Comparison of ENCODE assay signal across 9 cellular contexts in genomic region chr15:75659928-75660645, GRCh38. TPM values are rescaled to one million over a fixed set of nuclear protein-coding genes. Genes with fewer than 3 reads are reported as not detected.
DNase-seq lines count a peak whose midpoint lies in the region; ATAC-seq and TF ChIP-seq lines count a peak whose summit lies in the region.
"Had no signal": no experiment of that assay in that cellular context is flagged by ENCODE, and none has a peak within 500 bp of the region (broad histone marks: within the 10 kb centered on the region; RNA-seq: fewer than 3 reads in every experiment).

No MANE protein-coding gene starts in this region.

- DNase-seq in BE2C (peak; percentile 78), NCI-H69 (lab: John Stamatoyannopoulos, UW) (peak; percentile 51), esophagus muscularis mucosa (ENCODE audit: extremely low spot score) (no peak), NCI-H146 treated with DMSO at 0.1 percent for 48 hours (lab: John Stamatoyannopoulos, UW; ENCODE audit: unreplicated experiment) (no peak), inferior parietal cortex (ENCODE audit: extremely low spot score) (no peak)
- DNase-seq in activated CD8-positive, alpha-beta memory T cell treated with anti-CD3 and anti-CD28 coated beads for 24 hours = no peak
- DNase-seq: CD4-positive, alpha-beta memory T cell had no signal

- no peak overlapping the region for H3K9ac ChIP-seq in rectal smooth muscle tissue (ENCODE audit: low read length)

- ATAC-seq in GM18870 (IDR thresholded peaks at IDR 0.05; ENCODE audit: unreplicated experiment) = no peak

- H3K4me3 ChIP-seq in BE2C (ENCODE audit: low read depth, low read length) (no peak overlapping the region), esophagus muscularis mucosa (no peak overlapping the region), rectal smooth muscle tissue (ENCODE audit: low read length) (no peak overlapping the region)

- intact Hi-C loops in esophagus muscularis mucosa (cut with DNase I) = no loop called here

- no peak for TF ChIP-seq CTCF in BE2C (IDR thresholded peaks at IDR 0.05; ENCODE audit: low read depth, low read length)
- no peak for TF ChIP-seq CTCF in esophagus muscularis mucosa (IDR thresholded peaks at IDR 0.05)

- 75% methylated on average over 12 of the region's 17 CpGs for WGBS in esophagus muscularis mucosa

- no peak for TF ChIP-seq POLR2A in esophagus muscularis mucosa (IDR thresholded peaks at IDR 0.05; ENCODE audit: low read depth)

- TF ChIP-seq EP300 in esophagus muscularis mucosa (IDR thresholded peaks at IDR 0.05) = no peak

- peaks cover 12% of the 10 kb centered on the region for H3K4me1 ChIP-seq in BE2C
- peaks cover 41 to 72% (median 59%) of the 10 kb centered on the region in 4 donors for H3K4me1 ChIP-seq in esophagus muscularis mucosa
- peaks cover 16% of the 10 kb centered on the region for H3K4me1 ChIP-seq in rectal smooth muscle tissue (ENCODE audit: control insufficient read depth, insufficient read depth, low read length)

- H3K9me3 ChIP-seq in BE2C (no peaks in the 10 kb centered on the region), esophagus muscularis mucosa (no peaks in the 10 kb centered on the region)

- H3K36me3 ChIP-seq in BE2C (no peaks in the 10 kb centered on the region), esophagus muscularis mucosa (peaks cover 13 to 66% (median 46%) of the 10 kb centered on the region in 4 donors), rectal smooth muscle tissue (ENCODE audit: control insufficient read depth, insufficient read depth, low read length) (peaks cover 16% of the 10 kb centered on the region)

- H3K27ac ChIP-seq in esophagus muscularis mucosa (replicated peaks in 1 of 4) = peak overlapping the region; percentile 84 to 90 (median 88)
- H3K27ac ChIP-seq in rectal smooth muscle tissue (ENCODE audit: low read depth, low read length) = peak overlapping the region; percentile 89

- H3K27me3 ChIP-seq in BE2C = no peaks in the 10 kb centered on the region
- no peaks in the 10 kb centered on the region for H3K27me3 ChIP-seq in esophagus muscularis mucosa
- no peaks in the 10 kb centered on the region for H3K27me3 ChIP-seq in rectal smooth muscle tissue (ENCODE audit: control insufficient read depth, insufficient read depth, low read length)

RNA-seq across cellular contexts. Expression of gene SNX33, which starts 12.4 kb away (rescaled TPM):
- 1.6 TPM for polyA plus RNA-seq in BE2C (2012; ENCODE audit: insufficient read depth, insufficient read length, low read depth)
- total RNA-seq in esophagus muscularis mucosa = 10 to 100 TPM; 27.8 to 47.6 (median 40.1) TPM

RNA-seq across cellular contexts. Expression of gene IMP3, which starts 20.1 kb away (rescaled TPM):
- polyA plus RNA-seq in BE2C (2012; ENCODE audit: insufficient read depth, insufficient read length, low read depth) = 427 TPM
- total RNA-seq in esophagus muscularis mucosa = 10 to 100 TPM; 49.0 to 83.5 (median 62.1) TPM

RNA-seq across cellular contexts. Expression of gene SNUPN, which starts 34.6 kb away (rescaled TPM):
- polyA plus RNA-seq in BE2C (2012; ENCODE audit: insufficient read depth, insufficient read length, low read depth) = 15.7 TPM
- total RNA-seq in esophagus muscularis mucosa = 10 to 100 TPM; 16.6 to 23.4 (median 18.8) TPM

RNA-seq across cellular contexts. Expression of gene CSPG4, which starts 52.6 kb away (rescaled TPM):
- 5.9 TPM for polyA plus RNA-seq in BE2C (2012; ENCODE audit: insufficient read depth, insufficient read length, low read depth)
- total RNA-seq in esophagus muscularis mucosa = 100 to 1,000 TPM; 133 to 386 (median 182) TPM
- total RNA-seq: CD4-positive, alpha-beta memory T cell had no signal
- polyA plus RNA-seq: CD4-positive, alpha-beta memory T cell had no signal

Comparison
In these comparisons a context has a peak if more than half of its experiments do, and no peak if none do; other contexts are left out.
1. DNase-seq: peak in BE2C (single experiment) and NCI-H69 (single experiment); none in esophagus muscularis mucosa (single experiment), activated CD8-positive, alpha-beta memory T cell treated with anti-CD3 and anti-CD28 coated beads for 24 hours (single experiment), NCI-H146 treated with DMSO at 0.1 percent for 48 hours (single experiment) and inferior parietal cortex (single experiment).